ENCODE assay signal across 26 cellular contexts in the genomic region with DNA sequence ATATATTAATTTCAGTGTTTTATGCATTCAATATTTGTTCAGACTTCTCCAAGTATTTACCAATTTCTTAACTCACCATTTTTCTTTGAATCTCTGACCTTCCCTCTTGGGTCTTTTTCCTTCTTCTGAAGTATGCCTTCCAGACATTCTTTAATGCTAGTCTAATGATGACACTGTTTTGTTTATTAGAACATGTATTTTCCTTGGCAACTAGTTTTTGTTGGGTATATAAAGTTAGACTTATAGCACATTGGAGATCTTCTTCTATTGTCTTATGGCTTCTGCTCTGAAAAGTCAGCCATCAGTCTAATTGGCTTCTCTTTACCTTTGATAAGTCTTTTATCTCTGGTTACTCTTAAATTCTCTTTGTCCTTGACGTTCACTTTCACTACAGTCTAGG.
DNase-seq lines count a peak whose midpoint lies in the region; ATAC-seq and TF ChIP-seq lines count a peak whose summit lies in the region.
"Had no signal": no experiment of that assay in that cellular context is flagged by ENCODE, and none has a peak within 500 bp of the region (broad histone marks: within the 10 kb centered on the region; RNA-seq: fewer than 3 reads in every experiment).

No MANE protein-coding gene starts in this region.

- no peak overlapping the region for H2BK15ac ChIP-seq in IMR-90 (ENCODE audit: low read depth, low read length)
- H2BK15ac ChIP-seq in mesenchymal stem cell (ENCODE audit: low read depth, poor library complexity, severe bottlenecking): no peak overlapping the region

- H2BK12ac ChIP-seq in mesenchymal stem cell (ENCODE audit: low read length in 2 of 2): no peak overlapping the region

- H3K9me3 ChIP-seq in IMR-90 (ENCODE audit: control insufficient read depth, insufficient read depth, low read length) (no peaks in the 10 kb centered on the region), mesenchymal stem cell (ENCODE audit: control insufficient read depth, low read length) (no peaks in the 10 kb centered on the region)
- H3K9me3 ChIP-seq: BLaER1 had no signal

- H3K56ac ChIP-seq in IMR-90 (ENCODE audit: extremely low read depth, insufficient read depth, low read length): no peak overlapping the region

- no peak overlapping the region for H4K91ac ChIP-seq in IMR-90 (ENCODE audit: insufficient read depth, low read depth, low read length)
- no peak overlapping the region for H4K91ac ChIP-seq in mesenchymal stem cell (ENCODE audit: low read length)

- POLR2A ChIA-PET in AG04449 (lab: Yijun Ruan, JAX) (no interaction called here), IMR-90 (lab: Charles Lee; ENCODE audit: unreplicated experiment) (no interaction called here)

- H3K4me1 ChIP-seq in IMR-90 (ENCODE audit: control insufficient read depth, insufficient read depth, low read length) (no peaks in the 10 kb centered on the region), mesenchymal stem cell (ENCODE audit: control insufficient read depth, insufficient read depth, low read depth, low read length) (no peaks in the 10 kb centered on the region)
- H3K4me1 ChIP-seq: BLaER1 had no signal

- no peaks in the 10 kb centered on the region for H3K9me1 ChIP-seq in IMR-90 (ENCODE audit: insufficient read depth, low read length)

- H3K18ac ChIP-seq in IMR-90 (ENCODE audit: low read depth, low read length): no peak overlapping the region
- H3K18ac ChIP-seq in mesenchymal stem cell (ENCODE audit: low read depth in 1 of 2, low read length in 2 of 2): no peak overlapping the region

- dilution Hi-C loops in IMR-90 (cut with HindIII; ENCODE audit: low sequenced_read_pairs, unreplicated experiment): no loop called here

- intact Hi-C loops in IMR-90 (cut with micrococcal nuclease): no loop called here

- ATAC-seq in IMR-90 (ENCODE audit: low read depth): no peak
- no peak for ATAC-seq in activated CD4-positive, CD25-positive, alpha-beta regulatory T cell treated with anti-CD3 and anti-CD28 coated beads, Interleukin-2, amount 50 U/mL, for 24 hours
- ATAC-seq: GM23338, Panc1 had no signal

- H2BK5ac ChIP-seq in IMR-90 (ENCODE audit: low read depth, low read length, poor library complexity, severe bottlenecking): no peak overlapping the region
- H2BK5ac ChIP-seq in mesenchymal stem cell (ENCODE audit: low read depth, low read length, poor library complexity, severe bottlenecking): no peak overlapping the region

- no peak overlapping the region for H2AK9ac ChIP-seq in IMR-90 (replicated peaks; ENCODE audit: low read depth, low read length, poor library complexity)

- in situ Hi-C loops in IMR-90 (cut with MboI; ENCODE audit: low sequenced_read_pairs): no loop called here

- H3K23ac ChIP-seq in IMR-90 (ENCODE audit: low read depth, low read length) (no peak overlapping the region), mesenchymal stem cell (ENCODE audit: low read length in 2 of 2) (no peak overlapping the region)

- no peaks in the 10 kb centered on the region for H3K27me3 ChIP-seq in IMR-90 (ENCODE audit: control insufficient read depth, insufficient read depth, low read length)
- no peaks in the 10 kb centered on the region for H3K27me3 ChIP-seq in mesenchymal stem cell (ENCODE audit: control insufficient read depth in 1 of 2, insufficient read depth in 1 of 2, low read length in 2 of 2)
- H3K27me3 ChIP-seq: BLaER1 had no signal

- H2AK5ac ChIP-seq in IMR-90 (ENCODE audit: low read depth, low read length) (no peak overlapping the region), mesenchymal stem cell (ENCODE audit: low read length, severe bottlenecking) (no peak overlapping the region)

- no peak overlapping the region for H3K4ac ChIP-seq in IMR-90 (ENCODE audit: low read depth, low read length)
- no peak overlapping the region for H3K4ac ChIP-seq in mesenchymal stem cell (ENCODE audit: low read depth in 1 of 2, low read length in 2 of 2)

- H4K5ac ChIP-seq in IMR-90 (ENCODE audit: low read depth, low read length): no peak overlapping the region

- DNase-seq in AG04449 (ENCODE audit: low read depth, low spot score): peak; percentile 24
- peak; percentile 45 for DNase-seq in IMR-90
- peak; percentile 17 for DNase-seq in choroid plexus epithelial cell (ENCODE audit: low read depth)
- DNase-seq in mesenchymal stem cell: peak; percentile 6
- no peak for DNase-seq in amniotic stem cell (lab: John Stamatoyannopoulos, UW)
- DNase-seq in DMS153 (lab: John Stamatoyannopoulos, UW): no peak
- DNase-seq in stimulated activated naive CD4-positive, alpha-beta T cell treated with Interleukin-2 at 50 U/mL for 16 hours (lab: John Stamatoyannopoulos, UW): no peak
- DNase-seq: 8988T; ACHN; CD4-positive, CD25-positive, alpha-beta regulatory T cell; H9; KG1; MM.1S; NCI-H1092; NCI-H1417 treated with DMSO at 0.1 percent for 48 hours; NCI-H1694 treated with DMSO at 0.1 percent for 48 hours; NCI-H2081; NCI-H2227 treated with DMSO at 0.1 percent for 48 hours; NCI-H510A; NCI-H69; SHP77 had no signal

- H3K9ac ChIP-seq in IMR-90 (ENCODE audit: low read depth, low read length) (no peak overlapping the region), mesenchymal stem cell (ENCODE audit: low read length) (no peak overlapping the region)
- H3K9ac ChIP-seq: BLaER1 had no signal

- H3K36me3 ChIP-seq in IMR-90 (ENCODE audit: control insufficient read depth, insufficient read depth, low read length) (no peaks in the 10 kb centered on the region; the same call in 1 of the 2 replicates), mesenchymal stem cell (ENCODE audit: control insufficient read depth in 1 of 2, insufficient read depth in 2 of 2, low read depth in 1 of 2, low read length in 2 of 2) (no peaks in the 10 kb centered on the region)
- H3K36me3 ChIP-seq: BLaER1 had no signal

- TF ChIP-seq RAD21 in IMR-90 (IDR thresholded peaks at IDR 0.05; ENCODE audit: low read length): no peak

- no peak overlapping the region for H2BK20ac ChIP-seq in IMR-90 (ENCODE audit: low read depth, low read length)

- WGBS in IMR-90 (ENCODE audit: extremely low coverage in 2 of 2, insufficient read length in 1 of 2), 2 experiments: no CpG with 5 or more reads among the region's 1 CpG
- no CpG with 5 or more reads among the region's 1 CpG for WGBS in mesenchymal stem cell

- no peak overlapping the region for H2BK120ac ChIP-seq in IMR-90 (ENCODE audit: low read depth, low read length)
- H2BK120ac ChIP-seq in mesenchymal stem cell (ENCODE audit: low read depth, low read length): no peak overlapping the region

- no peak overlapping the region for H4K8ac ChIP-seq in IMR-90 (ENCODE audit: low read depth in 2 of 2, low read length in 2 of 2)
- H4K8ac ChIP-seq in mesenchymal stem cell (ENCODE audit: low read length): no peak overlapping the region

- BruUV-seq in IMR-90 (replicated peaks; lab: Mats Ljungman, UMichigan): no TSS peak

- CTCF ChIA-PET in AG04449 (lab: Yijun Ruan, JAX) (interaction anchor here (1.0 kb wide), 1 partner anchor 405 kb away, joined by 3 read pairs; no protein-coding TSS in a partner anchor), IMR-90 (lab: Yijun Ruan, JAX) (no interaction called here)

- H3K14ac ChIP-seq in IMR-90 (replicated peaks; ENCODE audit: low read depth, low read length): no peak overlapping the region
- no peak overlapping the region for H3K14ac ChIP-seq in mesenchymal stem cell (ENCODE audit: low read length in 2 of 2)

- no peak overlapping the region for H3K4me2 ChIP-seq in IMR-90 (ENCODE audit: low read depth, low read length)
- H3K4me2 ChIP-seq in mesenchymal stem cell (ENCODE audit: low read length, poor library complexity, severe bottlenecking): no peak overlapping the region
- H3K4me2 ChIP-seq: BLaER1, GM23338 had no signal

- no peak for TF ChIP-seq POLR2A in IMR-90 (IDR thresholded peaks at IDR 0.05; ENCODE audit: low read depth, low read length)

- H3K27ac ChIP-seq in IMR-90 (ENCODE audit: insufficient read depth, low read length) (no peak overlapping the region), mesenchymal stem cell (ENCODE audit: low read length, poor library complexity, severe bottlenecking) (no peak overlapping the region)
- H3K27ac ChIP-seq: BLaER1, RWPE1 had no signal

- no peaks in the 10 kb centered on the region for H4K20me1 ChIP-seq in IMR-90 (ENCODE audit: insufficient read depth, low read length)
- H4K20me1 ChIP-seq: BLaER1 had no signal

- no peak for TF ChIP-seq CTCF in AG04449 (IDR thresholded peaks at IDR 0.05; ENCODE audit: insufficient read depth, low read length, missing control alignments)
- TF ChIP-seq CTCF in IMR-90 (conservative IDR thresholded peaks at IDR 0.05; ENCODE audit: low read depth, low read length): no peak
- TF ChIP-seq CTCF in choroid plexus epithelial cell (conservative IDR thresholded peaks at IDR 0.05; ENCODE audit: low read depth, low read length): no peak

- H3K79me1 ChIP-seq in IMR-90 (ENCODE audit: low read depth in 1 of 2, low read length in 2 of 2): no peaks in the 10 kb centered on the region
- no peaks in the 10 kb centered on the region for H3K79me1 ChIP-seq in mesenchymal stem cell (replicated peaks; ENCODE audit: low read length, poor library complexity, severe bottlenecking)

- H3K4me3 ChIP-seq in AG04449 (ENCODE audit: low read depth, low read length) (no peak overlapping the region), IMR-90 (ENCODE audit: insufficient read depth, low read depth, low read length) (no peak overlapping the region), choroid plexus epithelial cell (ENCODE audit: low read depth, low read length) (no peak overlapping the region), mesenchymal stem cell (ENCODE audit: insufficient read depth in 1 of 2, low read depth in 1 of 2, low read length in 2 of 2) (no peak overlapping the region)
- H3K4me3 ChIP-seq: BLaER1, GM23338 had no signal

- H2AFZ ChIP-seq in IMR-90 (replicated peaks; ENCODE audit: low read length, poor library complexity): no peak overlapping the region
- no peak overlapping the region for H2AFZ ChIP-seq in mesenchymal stem cell (ENCODE audit: low read depth, low read length)

TF ChIP-seq in IMR-90, 13 proteins besides CTCF, POLR2A, EP300 and RAD21 (continues in another document):
- TF ChIP-seq RFX5 (IDR thresholded peaks at IDR 0.05; ENCODE audit: low read depth, low read length) (no peak), MAFK (IDR thresholded peaks at IDR 0.05; ENCODE audit: low read depth, low read length) (no peak), RCOR1 (IDR thresholded peaks at IDR 0.05; ENCODE audit: insufficient replicate concordance, low read length) (no peak), CEBPB (IDR thresholded peaks at IDR 0.05; ENCODE audit: low read depth, low read length) (no peak), MAZ (IDR thresholded peaks at IDR 0.05; ENCODE audit: borderline replicate concordance, low read depth, low read length) (no peak), FOS (IDR thresholded peaks at IDR 0.05; ENCODE audit: low read depth, low read length) (no peak)
- TF ChIP-seq, protein P1, sequence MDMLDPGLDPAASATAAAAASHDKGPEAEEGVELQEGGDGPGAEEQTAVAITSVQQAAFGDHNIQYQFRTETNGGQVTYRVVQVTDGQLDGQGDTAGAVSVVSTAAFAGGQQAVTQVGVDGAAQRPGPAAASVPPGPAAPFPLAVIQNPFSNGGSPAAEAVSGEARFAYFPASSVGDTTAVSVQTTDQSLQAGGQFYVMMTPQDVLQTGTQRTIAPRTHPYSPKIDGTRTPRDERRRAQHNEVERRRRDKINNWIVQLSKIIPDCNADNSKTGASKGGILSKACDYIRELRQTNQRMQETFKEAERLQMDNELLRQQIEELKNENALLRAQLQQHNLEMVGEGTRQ (IDR thresholded peaks at IDR 0.05; ENCODE audit: low read depth, low read length): no peak

Comparison
In these comparisons a context has a peak if more than half of its experiments do, and no peak if none do; other contexts are left out.
1. DNase-seq: peak in AG04449 (single experiment), IMR-90 (single experiment), choroid plexus epithelial cell (single experiment) and mesenchymal stem cell (single experiment); none in amniotic stem cell (single experiment), DMS153 (single experiment) and stimulated activated naive CD4-positive, alpha-beta T cell treated with Interleukin-2 at 50 U/mL for 16 hours (single experiment).